ENCODE assay signal across 16 cellular contexts in the genomic region with DNA sequence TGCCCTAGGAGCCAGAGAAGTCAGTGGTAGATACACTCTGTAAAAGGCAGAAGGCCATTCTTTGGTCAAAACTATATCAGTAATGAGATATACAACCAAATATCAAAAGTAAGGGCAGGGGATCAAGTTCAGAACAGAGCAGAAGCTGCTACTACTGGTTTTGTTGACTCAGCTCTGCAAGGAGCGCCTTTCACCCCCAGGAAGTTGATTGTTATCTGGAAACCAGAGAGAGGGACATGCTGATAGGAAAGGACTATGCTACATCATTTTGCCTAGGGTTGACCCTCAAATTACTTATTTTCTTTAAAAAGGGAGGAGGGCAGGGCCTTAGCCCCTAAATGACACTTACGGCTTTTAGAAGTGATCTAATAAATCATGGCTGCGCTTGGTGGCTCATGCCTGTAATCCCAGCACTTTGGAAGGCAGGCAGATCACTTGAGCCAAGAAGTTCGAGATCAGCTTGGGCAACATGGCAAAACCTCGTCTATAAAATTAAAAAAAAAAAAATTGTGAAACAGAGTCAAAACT.
"Had no signal": no experiment of that assay in that cellular context is flagged by ENCODE, and none has a peak within 500 bp of the region (broad histone marks: within the 10 kb centered on the region; RNA-seq: fewer than 3 reads in every experiment).

No MANE protein-coding gene starts in this region.

- H3K9me3 Mint-ChIP-seq: T-helper 1 cell treated with Interleukin-12 subunit alpha and Interleukin-12 subunit beta and Interleukin-4 antibody, amounts not matched to agents 30 μg/mL and 1 μg/mL, for 36 hours had no signal

- H3K36me3 ChIP-seq: colonic mucosa, esophagus muscularis mucosa, right atrium auricular region, transverse colon had no signal

- H3K4me3 ChIP-seq: colonic mucosa, esophagus muscularis mucosa, right atrium auricular region, transverse colon had no signal

- H3K4me3 Mint-ChIP-seq: natural killer cell treated with Interleukin-12 subunit alpha and Interleukin-12 subunit beta and Interleukin-15 and Interleukin-18, amount 100 ng/mL, for 72 hours; T-helper 1 cell treated with Interleukin-12 subunit alpha and Interleukin-12 subunit beta and Interleukin-4 antibody, amounts not matched to agents 30 μg/mL and 1 μg/mL, for 36 hours had no signal

- H3K4me1 ChIP-seq: colonic mucosa, esophagus muscularis mucosa, right atrium auricular region, transverse colon had no signal

- H3K9me3 ChIP-seq: colonic mucosa, esophagus muscularis mucosa, right atrium auricular region, transverse colon had no signal

- H3K36me3 Mint-ChIP-seq: natural killer cell treated with Interleukin-12 subunit alpha and Interleukin-12 subunit beta and Interleukin-15 and Interleukin-18, amount 100 ng/mL, for 72 hours had no signal

- DNase-seq: activated naive CD4-positive, alpha-beta T cell; colonic mucosa; hypothalamus; kidney glomerular epithelial cell; mesenchymal stem cell; nucleus accumbens; stimulated activated CD4-positive, alpha-beta T cell treated with anti-CD3 and anti-CD28 coated beads, Interleukin-15, amount 100 ng/mL, for 24 hours; stimulated activated CD4-positive, alpha-beta T cell treated with anti-CD3 and anti-CD28 coated beads, Interleukin-4, amount 100 ng/mL, for 24 hours; stimulated activated naive CD4-positive, alpha-beta T cell; transverse colon had no signal

- H3K27me3 ChIP-seq: colonic mucosa, esophagus muscularis mucosa, right atrium auricular region, transverse colon had no signal

- H3K27ac Mint-ChIP-seq: natural killer cell treated with Interleukin-12 subunit alpha and Interleukin-12 subunit beta and Interleukin-15 and Interleukin-18, amount 100 ng/mL, for 72 hours; progenitor cell of endocrine pancreas; T-helper 1 cell treated with Interleukin-12 subunit alpha and Interleukin-12 subunit beta and Interleukin-4 antibody, amounts not matched to agents 30 μg/mL and 1 μg/mL, for 36 hours had no signal

- H3K27ac ChIP-seq: colonic mucosa, esophagus muscularis mucosa, right atrium auricular region, transverse colon had no signal

- H3K27me3 Mint-ChIP-seq: natural killer cell treated with Interleukin-12 subunit alpha and Interleukin-12 subunit beta and Interleukin-15 and Interleukin-18, amount 100 ng/mL, for 72 hours; progenitor cell of endocrine pancreas had no signal

- ATAC-seq: activated CD4-positive, CD25-positive, alpha-beta regulatory T cell treated with anti-CD3 and anti-CD28 coated beads, Interleukin-2, amount 50 U/mL, for 24 hours; natural killer cell treated with Interleukin-12 subunit alpha and Interleukin-12 subunit beta and Interleukin-15 and Interleukin-18, amount 100 ng/mL, for 72 hours had no signal
